ENCODE assay signal across 9 cellular contexts in the genomic region with DNA sequence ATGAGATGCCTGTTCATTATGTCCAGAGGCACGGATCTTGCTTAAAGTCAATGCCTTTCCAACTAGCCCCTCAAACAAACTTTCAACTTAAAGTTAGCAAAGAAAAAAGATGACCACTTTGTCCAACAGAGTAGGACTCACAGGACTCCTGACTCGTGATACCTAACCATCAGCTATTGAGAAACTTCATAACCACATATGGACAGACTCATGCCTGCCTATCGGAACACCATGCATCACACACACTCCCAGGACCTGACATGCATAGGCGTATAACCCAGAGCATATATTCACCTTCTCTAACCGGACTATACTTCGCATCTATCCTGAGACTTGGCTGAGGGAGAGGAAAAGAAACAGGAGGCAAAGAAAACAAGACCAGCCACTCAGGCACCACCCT. TPM values are rescaled to one million over a fixed set of nuclear protein-coding genes. Genes with fewer than 3 reads are reported as not detected.
DNase-seq lines count a peak whose midpoint lies in the region; ATAC-seq and TF ChIP-seq lines count a peak whose summit lies in the region.
"Had no signal": no experiment of that assay in that cellular context is flagged by ENCODE, and none has a peak within 500 bp of the region (broad histone marks: within the 10 kb centered on the region; RNA-seq: fewer than 3 reads in every experiment).

No MANE protein-coding gene starts in this region.

- no peaks in the 10 kb centered on the region for H3K9me3 Mint-ChIP-seq in T-helper 2 cell treated with Interferon-gamma antibody and Interleukin-4, amounts not matched to agents 5 μg/mL and 100 μg/mL, for 36 hours
- no peaks in the 10 kb centered on the region for H3K9me3 Mint-ChIP-seq in activated CD8-positive, alpha-beta T cell treated with anti-CD3 and anti-CD28 coated beads for 36 hours

- CTCF ChIA-PET in activated CD8-positive, alpha-beta T cell treated with anti-CD3 and anti-CD28 coated beads for 36 hours (lab: Charles Lee) = interaction anchor here (1.2 to 1.3 kb wide), 2 partner anchors 24 to 71 kb away, joined by 3 read pairs; no protein-coding TSS in a partner anchor

- peaks cover 31% of the 10 kb centered on the region for H3K4me1 Mint-ChIP-seq in T-helper 2 cell treated with Interferon-gamma antibody and Interleukin-4, amounts not matched to agents 5 μg/mL and 100 μg/mL, for 36 hours (ENCODE audit: low read depth)
- peaks cover 44% of the 10 kb centered on the region for H3K4me1 Mint-ChIP-seq in activated CD8-positive, alpha-beta T cell treated with anti-CD3 and anti-CD28 coated beads for 36 hours (ENCODE audit: low read depth)

- ATAC-seq in activated CD8-positive, alpha-beta T cell treated with anti-CD3 and anti-CD28 coated beads for 36 hours = no peak
- no peak for ATAC-seq in HG03469 (IDR thresholded peaks at IDR 0.05; ENCODE audit: unreplicated experiment)

- POLR2A ChIA-PET in activated CD8-positive, alpha-beta T cell treated with anti-CD3 and anti-CD28 coated beads for 36 hours (lab: Charles Lee) = interaction anchor here (0.9 to 2.4 kb wide), 5 partner anchors 10 to 56 kb away, joined by 3 to 7 read pairs (median 3); a partner anchor contains a TSS

- no peak for DNase-seq in T-helper 2 cell treated with Interferon-gamma antibody and Interleukin-4, amounts not matched to agents 5 μg/mL and 100 μg/mL, for 36 hours (ENCODE audit: low spot score)
- DNase-seq in T-helper 2 cell (no peak), fibroblast of pulmonary artery (ENCODE audit: low read depth) (peak; percentile 17), nucleus accumbens (lab: John Stamatoyannopoulos, UW) (no peak)
- DNase-seq in activated CD8-positive, alpha-beta T cell treated with anti-CD3 and anti-CD28 coated beads for 36 hours = no peak
- no peak for DNase-seq in activated CD4-positive, CD25-positive, alpha-beta regulatory T cell treated with anti-CD3 and anti-CD28 coated beads, Interleukin-2, amount 50 U/mL, for 72 hours
- DNase-seq: Right ventricle myocardium superior had no signal

- peaks cover 17% of the 10 kb centered on the region for H3K36me3 ChIP-seq in skeletal muscle satellite cell (ENCODE audit: insufficient read depth, low read length)

- H3K4me3 ChIP-seq in fibroblast of pulmonary artery (replicated peaks; ENCODE audit: low read depth, low read length) = peak overlapping the region; percentile 6
- peak overlapping the region; percentile 98 for H3K4me3 ChIP-seq in skeletal muscle satellite cell (ENCODE audit: low read length)

- peak overlapping the region; percentile 98 for H3K4me2 ChIP-seq in skeletal muscle satellite cell (ENCODE audit: low read length)

- no peaks in the 10 kb centered on the region for H3K27me3 Mint-ChIP-seq in T-helper 2 cell treated with Interferon-gamma antibody and Interleukin-4, amounts not matched to agents 5 μg/mL and 100 μg/mL, for 36 hours (ENCODE audit: low read depth)
- H3K27me3 Mint-ChIP-seq in activated CD8-positive, alpha-beta T cell treated with anti-CD3 and anti-CD28 coated beads for 36 hours = no peaks in the 10 kb centered on the region

- H3K9ac ChIP-seq in skeletal muscle satellite cell (ENCODE audit: low read depth, low read length) = peak overlapping the region; percentile 85

- TF ChIP-seq CTCF in activated CD8-positive, alpha-beta T cell treated with anti-CD3 and anti-CD28 coated beads for 36 hours (IDR thresholded peaks at IDR 0.05) = no peak
- no peak for TF ChIP-seq CTCF in fibroblast of pulmonary artery (IDR thresholded peaks at IDR 0.05; ENCODE audit: low read length, missing control alignments)

- no peaks in the 10 kb centered on the region for H3K27me3 ChIP-seq in skeletal muscle satellite cell (ENCODE audit: control insufficient read depth, insufficient read depth, low read length)

- intact Hi-C loops in activated CD8-positive, alpha-beta T cell treated with anti-CD3 and anti-CD28 coated beads for 36 hours (cut with micrococcal nuclease) = no loop called here

- peaks cover 36% of the 10 kb centered on the region for H3K36me3 Mint-ChIP-seq in T-helper 2 cell treated with Interferon-gamma antibody and Interleukin-4, amounts not matched to agents 5 μg/mL and 100 μg/mL, for 36 hours (ENCODE audit: low read depth)
- peaks cover 39% of the 10 kb centered on the region for H3K36me3 Mint-ChIP-seq in activated CD8-positive, alpha-beta T cell treated with anti-CD3 and anti-CD28 coated beads for 36 hours (ENCODE audit: low read depth)

- H3K27ac Mint-ChIP-seq in T-helper 2 cell treated with Interferon-gamma antibody and Interleukin-4, amounts not matched to agents 5 μg/mL and 100 μg/mL, for 36 hours = peak overlapping the region; percentile 10
- H3K27ac Mint-ChIP-seq in activated CD8-positive, alpha-beta T cell treated with anti-CD3 and anti-CD28 coated beads for 36 hours = peak overlapping the region; percentile 2

- no peaks in the 10 kb centered on the region for H3K9me3 ChIP-seq in skeletal muscle satellite cell (replicated peaks; ENCODE audit: low read length)

- H3K4me3 Mint-ChIP-seq in T-helper 2 cell treated with Interferon-gamma antibody and Interleukin-4, amounts not matched to agents 5 μg/mL and 100 μg/mL, for 36 hours = peak overlapping the region; percentile 91
- H3K4me3 Mint-ChIP-seq in activated CD8-positive, alpha-beta T cell treated with anti-CD3 and anti-CD28 coated beads for 36 hours = peak overlapping the region; percentile 83

- H3K4me1 ChIP-seq in skeletal muscle satellite cell (ENCODE audit: control insufficient read depth, insufficient read depth, low read length) = peaks cover 25% of the 10 kb centered on the region

RNA-seq across cellular contexts. Expression of a gene that starts 2.3 kb away (rescaled TPM):
- 10 to 100 TPM; 30.9 to 33.2 TPM for total RNA-seq in activated CD8-positive, alpha-beta T cell treated with anti-CD3 and anti-CD28 coated beads for 36 hours
- 37.3 and 41.1 TPM in 2 replicates for total RNA-seq in skeletal muscle satellite cell (2012; rRNA removed)

RNA-seq across cellular contexts. Expression of a gene that starts 28.0 kb away (rescaled TPM):
- total RNA-seq in activated CD8-positive, alpha-beta T cell treated with anti-CD3 and anti-CD28 coated beads for 36 hours = 10 to 100 TPM; 19.7 to 20.1 TPM
- total RNA-seq in skeletal muscle satellite cell (2012; rRNA removed) = 7.9 TPM in 2 replicates

RNA-seq across cellular contexts. Expression of a gene that starts 44.5 kb away (rescaled TPM):
- total RNA-seq in activated CD8-positive, alpha-beta T cell treated with anti-CD3 and anti-CD28 coated beads for 36 hours = 100 to 1,000 TPM; 275 to 279 TPM
- 460 and 486 TPM in 2 replicates for total RNA-seq in skeletal muscle satellite cell (2012; rRNA removed)

RNA-seq across cellular contexts. Expression of a gene that starts 49.0 kb away (rescaled TPM):
- 1 to 10 TPM in 1 of 2 experiments, under 1 TPM in 1; 0.50 to 1.2 TPM for total RNA-seq in activated CD8-positive, alpha-beta T cell treated with anti-CD3 and anti-CD28 coated beads for 36 hours
- total RNA-seq in skeletal muscle satellite cell (2012; rRNA removed) = 1.8 and 3.1 TPM in 2 replicates

RNA-seq across cellular contexts. Expression of a gene that starts 56.4 kb away (rescaled TPM):
- total RNA-seq in activated CD8-positive, alpha-beta T cell treated with anti-CD3 and anti-CD28 coated beads for 36 hours = 1,000 to 10,000 TPM; 1,908 to 1,957 TPM
- total RNA-seq in skeletal muscle satellite cell (2012; rRNA removed) = 1,089 and 1,655 TPM in 2 replicates
